ENCODE assay signal across 14 cellular contexts in genomic region chr5:164335837-164336236, GRCh38.
DNase-seq lines count a peak whose midpoint lies in the region; ATAC-seq and TF ChIP-seq lines count a peak whose summit lies in the region.
"Had no signal": no experiment of that assay in that cellular context is flagged by ENCODE, and none has a peak within 500 bp of the region (broad histone marks: within the 10 kb centered on the region; RNA-seq: fewer than 3 reads in every experiment).

No MANE protein-coding gene starts in this region.

- H3K27me3 ChIP-seq in adipocyte (replicated peaks; ENCODE audit: control insufficient read depth, insufficient read depth, low read length) (no peaks in the 10 kb centered on the region), vagina (no peaks in the 10 kb centered on the region)
- H3K27me3 ChIP-seq: heart right ventricle, right lobe of liver had no signal

- H3K9me3 ChIP-seq in adipocyte (ENCODE audit: control insufficient read depth, low read length) = no peaks in the 10 kb centered on the region
- H3K9me3 ChIP-seq in vagina = no peaks in the 10 kb centered on the region
- H3K9me3 ChIP-seq: heart right ventricle, right lobe of liver, thoracic aorta had no signal

- DNase-seq in A172 (ENCODE audit: low spot score) (peak; percentile 70), adipocyte (ENCODE audit: low read depth) (peak; percentile 77), glomerular endothelial cell (ENCODE audit: extremely low read depth, low read depth, low spot score) (peak; percentile 51), vagina (ENCODE audit: extremely low spot score in 2 of 2) (no peak), DMS53 treated with DMSO at 0.1 percent for 48 hours (lab: John Stamatoyannopoulos, UW; ENCODE audit: unreplicated experiment) (no peak)
- DNase-seq: activated CD4-positive, alpha-beta T cell treated with anti-CD3 and anti-CD28 coated beads, Interleukin-2, amount 50 U/mL, for 1 hour; activated effector memory CD4-positive, alpha-beta T cell treated with Interleukin-2 at 50 U/mL for 16 hours; heart right ventricle; NCI-H2029; right lobe of liver had no signal

- TF ChIP-seq POLR2A in vagina (IDR thresholded peaks at IDR 0.05) = no peak

- no peak overlapping the region for H3K27ac ChIP-seq in vagina
- H3K27ac ChIP-seq: heart right ventricle, right lobe of liver, thoracic aorta had no signal

- ATAC-seq in HG02610 (IDR thresholded peaks at IDR 0.05; ENCODE audit: unreplicated experiment) = peak; percentile 59
- no peak for ATAC-seq in HG03097 (IDR thresholded peaks at IDR 0.05; ENCODE audit: low FRiP score, unreplicated experiment)
- ATAC-seq in activated CD4-positive, CD25-positive, alpha-beta regulatory T cell treated with anti-CD3 and anti-CD28 coated beads, Interleukin-2, amount 50 U/mL, for 24 hours = no peak
- ATAC-seq: right lobe of liver had no signal

- peak overlapping the region; percentile 17 for H3K4me3 ChIP-seq in adipocyte (ENCODE audit: low read length)
- H3K4me3 ChIP-seq in vagina = no peak overlapping the region
- H3K4me3 ChIP-seq: heart right ventricle, right lobe of liver, thoracic aorta had no signal

- intact Hi-C loops in vagina (cut with DNase I) = no loop called here

- H3K4me1 ChIP-seq in adipocyte (ENCODE audit: control insufficient read depth, insufficient read depth, low read length) (peaks cover 24% of the 10 kb centered on the region), vagina (no peaks in the 10 kb centered on the region)
- H3K4me1 ChIP-seq: right lobe of liver had no signal

- peak overlapping the region; percentile 75 for H3K9ac ChIP-seq in adipocyte (ENCODE audit: low read length)

- H3K36me3 ChIP-seq in adipocyte (ENCODE audit: control insufficient read depth, insufficient read depth, low read length, severe bottlenecking) (no peaks in the 10 kb centered on the region), vagina (no peaks in the 10 kb centered on the region)
- H3K36me3 ChIP-seq: heart right ventricle, right lobe of liver, thoracic aorta had no signal

- TF ChIP-seq CTCF in vagina (IDR thresholded peaks at IDR 0.05) = no peak

Comparison
In these comparisons a context has a peak if more than half of its experiments do, and no peak if none do; other contexts are left out.
1. DNase-seq: peak in A172 (single experiment), adipocyte (single experiment) and glomerular endothelial cell (single experiment); none in vagina (0 of 2) and DMS53 treated with DMSO at 0.1 percent for 48 hours (single experiment).